Comparison of ENCODE assay signal across 24 cellular contexts in the genomic region with DNA sequence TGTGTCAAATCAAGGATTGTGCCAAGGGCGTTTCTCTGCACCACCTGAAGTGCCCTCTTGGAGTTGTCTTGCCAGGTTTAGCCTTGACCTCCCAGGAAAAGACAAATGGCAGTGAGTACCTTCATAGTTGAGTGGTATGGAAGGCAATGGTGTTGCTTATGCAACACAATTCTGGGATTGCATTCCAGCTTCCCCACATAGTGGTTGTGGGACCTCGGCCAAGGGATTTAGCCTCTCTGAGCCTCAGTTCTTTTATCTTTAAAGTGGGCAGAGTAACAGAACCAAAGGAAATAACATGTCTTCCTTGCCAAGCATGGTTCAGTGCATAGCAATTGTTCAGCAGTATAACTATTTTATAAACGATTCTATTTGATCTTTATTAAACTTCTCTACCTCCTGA. TPM values are rescaled to one million over a fixed set of nuclear protein-coding genes. Genes with fewer than 3 reads are reported as not detected.
DNase-seq lines count a peak whose midpoint lies in the region; ATAC-seq and TF ChIP-seq lines count a peak whose summit lies in the region.
"Had no signal": no experiment of that assay in that cellular context is flagged by ENCODE, and none has a peak within 500 bp of the region (broad histone marks: within the 10 kb centered on the region; RNA-seq: fewer than 3 reads in every experiment).

No MANE protein-coding gene starts in this region.

- H3K4me3 Mint-ChIP-seq in stimulated activated memory B cell treated with anti-CD40 and anti-IgM and Interleukin-4, amounts not matched to agents 10 μg/mL and 1 μg/mL and 100 μg/mL, for 72 hours: no peak overlapping the region
- H3K4me3 Mint-ChIP-seq: CD8-positive, alpha-beta T cell; H9 had no signal

- H3K27ac Mint-ChIP-seq in stimulated activated memory B cell treated with anti-CD40 and anti-IgM and Interleukin-4, amounts not matched to agents 10 μg/mL and 1 μg/mL and 100 μg/mL, for 72 hours: no peak overlapping the region
- H3K27ac Mint-ChIP-seq: CD8-positive, alpha-beta T cell; H9 had no signal

- in situ Hi-C loops in brain microvascular endothelial cell (cut with HindIII; ENCODE audit: low pct_ligation_motif_present, low sequenced_read_pairs): no loop called here
- in situ Hi-C loops in KBM-7 (cut with MboI; ENCODE audit: low pct_unique_long_range_greater_than_20kb, low sequenced_read_pairs): no loop called here

- POLR2A ChIA-PET in HEK293T (lab: Yijun Ruan, JAX): no interaction called here

- H2BK15ac ChIP-seq in mesenchymal stem cell (ENCODE audit: low read depth, poor library complexity, severe bottlenecking): no peak overlapping the region

- no peak overlapping the region for H4K8ac ChIP-seq in mesenchymal stem cell (ENCODE audit: low read length)

- CTCF ChIA-PET in HEK293T (lab: Yijun Ruan, JAX): interaction anchor here (1.0 kb wide), 1 partner anchor 12 kb away, joined by 3 read pairs; no protein-coding TSS in a partner anchor

- no peak overlapping the region for H3K9ac ChIP-seq in mesenchymal stem cell (ENCODE audit: low read length)
- H3K9ac ChIP-seq: BLaER1 treated with 17β-estradiol and CSF1 and Interleukin-3, amounts not matched to agents 10 nM and 100 nM had no signal

- no peak overlapping the region for H3K4me3 ChIP-seq in brain microvascular endothelial cell (ENCODE audit: low read depth, low read length)
- no peak overlapping the region for H3K4me3 ChIP-seq in mesenchymal stem cell (ENCODE audit: insufficient read depth in 1 of 2, low read depth in 1 of 2, low read length in 2 of 2)
- no peak overlapping the region for H3K4me3 ChIP-seq in thoracic aorta
- H3K4me3 ChIP-seq: BLaER1 treated with 17β-estradiol and CSF1 and Interleukin-3, amounts not matched to agents 10 nM and 100 nM; Peyer's patch had no signal

- H2BK12ac ChIP-seq in mesenchymal stem cell (ENCODE audit: low read length in 2 of 2): no peak overlapping the region

- no peak overlapping the region for H3K4ac ChIP-seq in mesenchymal stem cell (ENCODE audit: low read depth in 1 of 2, low read length in 2 of 2)

- no peak overlapping the region for H3K23ac ChIP-seq in mesenchymal stem cell (ENCODE audit: low read length in 2 of 2)

- H4K91ac ChIP-seq in mesenchymal stem cell (ENCODE audit: low read length): peak overlapping the region; percentile 28

- H2AFZ ChIP-seq in mesenchymal stem cell (ENCODE audit: low read depth, low read length): no peak overlapping the region

- no peaks in the 10 kb centered on the region for H3K4me1 Mint-ChIP-seq in stimulated activated memory B cell treated with anti-CD40 and anti-IgM and Interleukin-4, amounts not matched to agents 10 μg/mL and 1 μg/mL and 100 μg/mL, for 72 hours

- H3K36me3 ChIP-seq in brain microvascular endothelial cell (replicated peaks) (no peaks in the 10 kb centered on the region), mesenchymal stem cell (ENCODE audit: control insufficient read depth in 1 of 2, insufficient read depth in 2 of 2, low read depth in 1 of 2, low read length in 2 of 2) (no peaks in the 10 kb centered on the region), thoracic aorta (no peaks in the 10 kb centered on the region)
- H3K36me3 ChIP-seq: BLaER1 treated with 17β-estradiol and CSF1 and Interleukin-3, amounts not matched to agents 10 nM and 100 nM; Peyer's patch had no signal

- no peaks in the 10 kb centered on the region for H3K27me3 ChIP-seq in brain microvascular endothelial cell (replicated peaks)
- H3K27me3 ChIP-seq in mesenchymal stem cell (ENCODE audit: control insufficient read depth in 1 of 2, insufficient read depth in 1 of 2, low read length in 2 of 2): peaks cover 0 to 33% of the 10 kb centered on the region in 2 experiments
- no peaks in the 10 kb centered on the region for H3K27me3 ChIP-seq in thoracic aorta (replicated peaks; ENCODE audit: insufficient read depth)
- H3K27me3 ChIP-seq: BLaER1 treated with 17β-estradiol and CSF1 and Interleukin-3, amounts not matched to agents 10 nM and 100 nM; Peyer's patch had no signal

- DNase-seq in NCI-H226: peak; percentile 19
- DNase-seq in brain microvascular endothelial cell: no peak
- no peak for DNase-seq in mesenchymal stem cell
- DNase-seq in thoracic aorta (ENCODE audit: low spot score): no peak
- DNase-seq in HEK293T (ENCODE audit: extremely low spot score): no peak
- DNase-seq in KBM-7: no peak
- DNase-seq in UCSD-AML1 (lab: John Stamatoyannopoulos, UW; ENCODE audit: unreplicated experiment): no peak
- DNase-seq: Calu3; CD8-positive, alpha-beta T cell; Karpas-422; MM.1S; NCI-H1092; NCI-H146; NCI-H2029 treated with DMSO at 0.1 percent for 48 hours; NCI-H2171; NCI-H446; NCI-H526 treated with DMSO at 0.1 percent for 48 hours; Peyer's patch had no signal

- peak overlapping the region; percentile 58 for H2AK5ac ChIP-seq in mesenchymal stem cell (ENCODE audit: low read length, severe bottlenecking)

- peaks cover 73% of the 10 kb centered on the region for H3K27me3 Mint-ChIP-seq in stimulated activated memory B cell treated with anti-CD40 and anti-IgM and Interleukin-4, amounts not matched to agents 10 μg/mL and 1 μg/mL and 100 μg/mL, for 72 hours

- H3K9me3 ChIP-seq in mesenchymal stem cell (ENCODE audit: control insufficient read depth, low read length) (no peaks in the 10 kb centered on the region), thoracic aorta (no peaks in the 10 kb centered on the region)
- H3K9me3 ChIP-seq: BLaER1 treated with 17β-estradiol and CSF1 and Interleukin-3, amounts not matched to agents 10 nM and 100 nM; Peyer's patch had no signal

- ATAC-seq in thoracic aorta (ENCODE audit: insufficient number of reproducible peaks, low FRiP score, low read depth): no peak
- ATAC-seq in stimulated activated memory B cell treated with anti-CD40 and anti-IgM and Interleukin-4, amounts not matched to agents 10 μg/mL and 1 μg/mL and 100 μg/mL, for 72 hours: no peak
- ATAC-seq: CD8-positive, alpha-beta T cell had no signal

- H3K4me1 ChIP-seq in mesenchymal stem cell (ENCODE audit: control insufficient read depth, insufficient read depth, low read depth, low read length) (peaks cover 22% of the 10 kb centered on the region), thoracic aorta (ENCODE audit: control insufficient read depth in 1 of 2, low read depth in 2 of 2) (peaks cover 35 to 76% of the 10 kb centered on the region in 2 donors)

- no peak overlapping the region for H2BK5ac ChIP-seq in mesenchymal stem cell (ENCODE audit: low read depth, low read length, poor library complexity, severe bottlenecking)

- no peak overlapping the region for H3K18ac ChIP-seq in mesenchymal stem cell (ENCODE audit: low read depth in 1 of 2, low read length in 2 of 2)

- WGBS in mesenchymal stem cell: 93% methylated on average over 2 of the region's 3 CpGs

- H3K4me2 ChIP-seq in mesenchymal stem cell (ENCODE audit: low read length, poor library complexity, severe bottlenecking): no peak overlapping the region
- H3K4me2 ChIP-seq: BLaER1 treated with 17β-estradiol and CSF1 and Interleukin-3, amounts not matched to agents 10 nM and 100 nM had no signal

- H3K36me3 Mint-ChIP-seq in stimulated activated memory B cell treated with anti-CD40 and anti-IgM and Interleukin-4, amounts not matched to agents 10 μg/mL and 1 μg/mL and 100 μg/mL, for 72 hours: no peaks in the 10 kb centered on the region
- H3K36me3 Mint-ChIP-seq: CD8-positive, alpha-beta T cell had no signal

- TF ChIP-seq CTCF in brain microvascular endothelial cell (IDR thresholded peaks at IDR 0.05; ENCODE audit: low read depth, low read length, missing control alignments) (no peak), thoracic aorta (IDR thresholded peaks at IDR 0.05) (no peak)

- H3K9me3 Mint-ChIP-seq in stimulated activated memory B cell treated with anti-CD40 and anti-IgM and Interleukin-4, amounts not matched to agents 10 μg/mL and 1 μg/mL and 100 μg/mL, for 72 hours: no peaks in the 10 kb centered on the region
- H3K9me3 Mint-ChIP-seq: CD8-positive, alpha-beta T cell; H9 had no signal

- no peak overlapping the region for H3K14ac ChIP-seq in mesenchymal stem cell (ENCODE audit: low read length in 2 of 2)

- no peaks in the 10 kb centered on the region for H3K79me1 ChIP-seq in mesenchymal stem cell (replicated peaks; ENCODE audit: low read length, poor library complexity, severe bottlenecking)

- no peak overlapping the region for H2BK120ac ChIP-seq in mesenchymal stem cell (ENCODE audit: low read depth, low read length)

- peak overlapping the region; percentile 15 for H3K27ac ChIP-seq in brain microvascular endothelial cell
- no peak overlapping the region for H3K27ac ChIP-seq in mesenchymal stem cell (ENCODE audit: low read length, poor library complexity, severe bottlenecking)
- peak overlapping the region; percentile 98 to 99 for H3K27ac ChIP-seq in thoracic aorta
- H3K27ac ChIP-seq: BLaER1 treated with 17β-estradiol and CSF1 and Interleukin-3, amounts not matched to agents 10 nM and 100 nM; HL-60; Peyer's patch had no signal

TF ChIP-seq in HEK293T, 16 proteins besides CTCF, POLR2A, EP300 and RAD21:
- TF ChIP-seq CTBP1 (IDR thresholded peaks at IDR 0.05; ENCODE audit: borderline replicate concordance): no peak
- no peak for TF ChIP-seq L3MBTL2 (conservative IDR thresholded peaks at IDR 0.05)
- no peak for TF ChIP-seq FOXM1 (IDR thresholded peaks at IDR 0.05; ENCODE audit: borderline replicate concordance)
- no peak for TF ChIP-seq TARDBP (IDR thresholded peaks at IDR 0.05)
- TF ChIP-seq, protein P1, sequence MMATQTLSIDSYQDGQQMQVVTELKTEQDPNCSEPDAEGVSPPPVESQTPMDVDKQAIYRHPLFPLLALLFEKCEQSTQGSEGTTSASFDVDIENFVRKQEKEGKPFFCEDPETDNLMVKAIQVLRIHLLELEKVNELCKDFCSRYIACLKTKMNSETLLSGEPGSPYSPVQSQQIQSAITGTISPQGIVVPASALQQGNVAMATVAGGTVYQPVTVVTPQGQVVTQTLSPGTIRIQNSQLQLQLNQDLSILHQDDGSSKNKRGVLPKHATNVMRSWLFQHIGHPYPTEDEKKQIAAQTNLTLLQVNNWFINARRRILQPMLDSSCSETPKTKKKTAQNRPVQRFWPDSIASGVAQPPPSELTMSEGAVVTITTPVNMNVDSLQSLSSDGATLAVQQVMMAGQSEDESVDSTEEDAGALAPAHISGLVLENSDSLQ (IDR thresholded peaks at IDR 0.05): no peak
- no peak for TF ChIP-seq SUZ12 (IDR thresholded peaks at IDR 0.05)
- TF ChIP-seq FOXA1 (IDR thresholded peaks at IDR 0.05): no peak
- no peak for TF ChIP-seq ARNT (IDR thresholded peaks at IDR 0.05)
- TF ChIP-seq SP1 (IDR thresholded peaks at IDR 0.05): no peak
- no peak for TF ChIP-seq ZNF384 (IDR thresholded peaks at IDR 0.05)

RNA-seq across cellular contexts. Expression of a gene that starts 49.4 kb away (rescaled TPM):
- polyA plus RNA-seq in mesenchymal stem cell (2013, experiment 1 of 2): not detected
- not detected for polyA plus RNA-seq in mesenchymal stem cell (2013, experiment 2 of 2)
- not detected for total RNA-seq in thoracic aorta
- total RNA-seq: Calu3, H9, HT1080, Peyer's patch, SK-MEL-5 had no signal
